Comparison of ENCODE assay signal across 9 cellular contexts in the genomic region with DNA sequence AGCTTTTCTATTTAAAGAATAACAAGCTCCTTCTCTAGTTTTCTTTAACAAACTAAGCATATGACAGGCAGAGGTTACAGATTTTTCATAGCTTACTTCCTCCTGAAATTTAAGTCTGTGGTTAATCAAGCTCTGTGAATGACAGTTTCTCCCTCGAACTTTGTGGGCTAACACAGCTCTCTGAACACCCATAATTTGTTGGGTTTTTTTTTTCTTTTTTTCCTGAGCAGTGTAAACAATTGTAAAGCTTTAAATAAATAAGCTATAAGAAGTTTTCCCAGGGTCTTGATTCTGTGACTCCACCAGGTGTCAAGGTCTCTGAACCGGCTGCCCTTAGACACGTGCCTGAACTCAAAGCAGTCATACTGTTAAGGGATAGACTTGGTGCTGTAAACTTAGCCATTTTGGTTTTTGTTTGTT.
DNase-seq lines count a peak whose midpoint lies in the region; ATAC-seq lines count a peak whose summit lies in the region.
"Had no signal": no experiment of that assay in that cellular context is flagged by ENCODE, and none has a peak within 500 bp of the region (broad histone marks: within the 10 kb centered on the region; RNA-seq: fewer than 3 reads in every experiment).

No MANE protein-coding gene starts in this region.

- no peak overlapping the region for H3K4me3 ChIP-seq in skin epidermis

- ATAC-seq in HG02973 (IDR thresholded peaks at IDR 0.05; ENCODE audit: unreplicated experiment), result peak; percentile 75

- DNase-seq in NOMO-1 (lab: John Stamatoyannopoulos, UW; ENCODE audit: unreplicated experiment in 2 of 2) (peak; percentile 33 to 75), NOMO-1 treated with dmso at 0.1 percent for 144 hours (lab: John Stamatoyannopoulos, UW; ENCODE audit: unreplicated experiment) (no peak), SIG-M5 (lab: John Stamatoyannopoulos, UW) (peak; percentile 52), HK-2 (ENCODE audit: unreplicated experiment) (no peak), dermis blood vessel endothelial cell (no peak), ureter (ENCODE audit: low spot score) (no peak)

- peak overlapping the region in 11 of 21 experiments; percentile 3 to 77 (median 58) for H3K27ac ChIP-seq in skin epidermis
- H3K27ac ChIP-seq: 22Rv1 had no signal

Comparison
In these comparisons a context has a peak if more than half of its experiments do, and no peak if none do; other contexts are left out.
1. DNase-seq: peak in NOMO-1 (2 of 2) and SIG-M5 (single experiment); none in NOMO-1 treated with dmso at 0.1 percent for 144 hours (single experiment), HK-2 (single experiment), dermis blood vessel endothelial cell (single experiment) and ureter (single experiment).